ENCODE assay signal across 9 cellular contexts in the genomic region with DNA sequence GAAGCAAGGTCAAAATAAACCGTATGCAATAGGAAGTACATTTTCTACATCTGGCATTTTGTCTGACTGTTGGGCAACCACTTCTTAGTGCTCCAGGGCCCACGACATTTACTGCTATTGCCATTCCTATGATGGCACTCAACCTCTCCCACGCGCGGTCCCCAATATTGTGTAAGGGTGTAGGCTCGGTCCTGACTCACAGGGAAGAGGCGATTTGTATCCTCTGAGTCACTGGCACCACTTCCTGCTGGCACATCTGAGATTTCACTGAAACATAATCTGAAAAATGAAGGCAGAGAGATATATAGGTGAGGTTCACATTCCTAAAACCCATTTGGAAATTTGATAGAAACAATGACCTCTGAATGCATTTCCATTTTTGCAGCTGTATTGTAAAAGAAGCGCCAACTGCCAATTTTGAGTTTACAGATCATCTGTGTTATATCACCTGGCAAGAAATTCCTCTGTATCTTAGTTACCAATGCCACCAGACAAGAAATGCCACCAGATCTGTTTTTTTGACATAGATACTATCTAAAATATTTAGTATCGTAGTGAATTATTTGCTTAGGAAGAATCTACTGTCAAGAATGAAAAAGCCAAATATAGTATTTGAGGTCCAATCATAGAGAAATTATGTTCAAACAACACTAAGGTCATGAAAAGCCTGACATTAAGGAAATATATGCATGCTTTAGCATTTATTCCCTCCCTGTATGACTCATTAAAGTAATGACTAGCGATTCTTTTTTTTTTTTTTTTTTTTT. TPM values are rescaled to one million over a fixed set of nuclear protein-coding genes. Genes with fewer than 3 reads are reported as not detected.
DNase-seq lines count a peak whose midpoint lies in the region; ATAC-seq, FAIRE-seq and TF ChIP-seq lines count a peak whose summit lies in the region.
"Had no signal": no experiment of that assay in that cellular context is flagged by ENCODE, and none has a peak within 500 bp of the region (broad histone marks: within the 10 kb centered on the region; RNA-seq: fewer than 3 reads in every experiment).

No MANE protein-coding gene starts in this region.

- no peaks in the 10 kb centered on the region for H3K27me3 ChIP-seq in bronchial epithelial cell (ENCODE audit: control insufficient read depth, insufficient read depth, low read length)
- no peaks in the 10 kb centered on the region for H3K27me3 ChIP-seq in osteoblast (ENCODE audit: insufficient read depth, low read length)
- no peaks in the 10 kb centered on the region for H3K27me3 ChIP-seq in psoas muscle (ENCODE audit: insufficient read depth in 3 of 3, low read length in 2 of 3)

- H3K9me3 ChIP-seq in osteoblast (ENCODE audit: low read depth, low read length) (no peaks in the 10 kb centered on the region), psoas muscle (no peaks in the 10 kb centered on the region)

- peaks cover 25% of the 10 kb centered on the region for H3K4me1 ChIP-seq in osteoblast (ENCODE audit: insufficient read depth, low read length)
- no peaks in the 10 kb centered on the region for H3K4me1 ChIP-seq in psoas muscle

- intact Hi-C loops in psoas muscle (cut with DNase I) = loop anchor here (5.0 to 10.0 kb wide), 3 partner anchors 158 to 303 kb away; no protein-coding TSS in a partner anchor

- peak; percentile 97 for FAIRE-seq in bronchial epithelial cell (lab: Jason Lieb, UNC)

- H3K79me2 ChIP-seq in osteoblast (ENCODE audit: insufficient read depth, low read length) = no peaks in the 10 kb centered on the region

- H2AFZ ChIP-seq in osteoblast (ENCODE audit: low read length) = no peak overlapping the region

- peaks cover 4% of the 10 kb centered on the region for H3K36me3 ChIP-seq in bronchial epithelial cell (ENCODE audit: control insufficient read depth, insufficient read depth, low read length)
- no peaks in the 10 kb centered on the region for H3K36me3 ChIP-seq in osteoblast (ENCODE audit: insufficient read depth, low read length)
- H3K36me3 ChIP-seq in psoas muscle (ENCODE audit: insufficient read depth in 1 of 2, low read depth in 1 of 2) = no peaks in the 10 kb centered on the region

- DNase-seq in Daoy (ENCODE audit: low read depth) (peak; percentile 88), LNCaP clone FGC (ENCODE audit: low read depth) (peak; percentile 67), bronchial epithelial cell (ENCODE audit: low read depth) (peak; percentile 98), osteoblast (ENCODE audit: insufficient read length, low spot score, missing footprints) (peak; percentile 79), psoas muscle (no peak)
- DNase-seq: central memory CD4-positive, alpha-beta T cell; T-helper 1 cell had no signal

- TF ChIP-seq CTCF in LNCaP clone FGC (IDR thresholded peaks at IDR 0.05; ENCODE audit: control insufficient read depth, extremely low read depth, insufficient read depth) (no peak), bronchial epithelial cell (IDR thresholded peaks at IDR 0.05; ENCODE audit: insufficient read depth, low read length, severe bottlenecking) (no peak), osteoblast (IDR thresholded peaks at IDR 0.05; ENCODE audit: extremely low read depth, low read depth, low read length) (no peak), psoas muscle (IDR thresholded peaks at IDR 0.05) (no peak)

- no peak for ATAC-seq in GM19463 (IDR thresholded peaks at IDR 0.05; ENCODE audit: unreplicated experiment)
- ATAC-seq in HG03135 (IDR thresholded peaks at IDR 0.05; ENCODE audit: unreplicated experiment) = no peak
- no peak for ATAC-seq in psoas muscle

- H4K20me1 ChIP-seq in osteoblast (ENCODE audit: insufficient read depth, low read length) = no peaks in the 10 kb centered on the region

- peak overlapping the region; percentile 63 for H3K27ac ChIP-seq in osteoblast (ENCODE audit: low read depth, low read length)
- no peak overlapping the region for H3K27ac ChIP-seq in psoas muscle

- WGBS in psoas muscle, 3 donors = 75 to 86% (median 83%) methylated on average over 10 of the region's 10 CpGs

- peak overlapping the region; percentile 60 for H3K4me2 ChIP-seq in osteoblast (ENCODE audit: insufficient read depth, low read length)

- no peak overlapping the region for H3K4me3 ChIP-seq in LNCaP clone FGC (ENCODE audit: low read depth, low read length)
- H3K4me3 ChIP-seq in bronchial epithelial cell (ENCODE audit: low read depth, low read length) = no peak overlapping the region
- H3K4me3 ChIP-seq in osteoblast (ENCODE audit: insufficient read depth, low read length) = no peak overlapping the region
- H3K4me3 ChIP-seq in psoas muscle = no peak overlapping the region

RNA-seq across cellular contexts. Expression of gene EREG, which starts 9.8 kb away (rescaled TPM):
- total RNA-seq in Daoy (2014; rRNA removed; shearing (Covaris generic)) = 0.06 and 0.54 TPM in 2 replicates
- 30.7 and 31.1 TPM in 2 replicates for total RNA-seq in bronchial epithelial cell
- total RNA-seq in osteoblast = 0.29 and 1.1 TPM in 2 replicates
- under 1 TPM in 1 of 4 donors, not detected in 3; 0.20 TPM for total RNA-seq in psoas muscle
- polyA plus RNA-seq in psoas muscle = under 1 TPM in 1 of 3 donors, not detected in 2; 0.03 TPM

Comparison
In these comparisons a context has a peak if more than half of its experiments do, and no peak if none do; other contexts are left out.
1. DNase-seq: peak in Daoy (single experiment), LNCaP clone FGC (single experiment), bronchial epithelial cell (single experiment) and osteoblast (single experiment); none in psoas muscle (0 of 2).
2. RNA of gene EREG, which starts 9.8 kb away (total RNA-seq): 30.7 to 31.1 TPM in bronchial epithelial cell; 0.29 to 1.1 TPM in osteoblast, 0.20 TPM in psoas muscle and 0.06 to 0.54 TPM in Daoy; every median in the first group is over 10 times any median in the second.